In the genomic region with DNA sequence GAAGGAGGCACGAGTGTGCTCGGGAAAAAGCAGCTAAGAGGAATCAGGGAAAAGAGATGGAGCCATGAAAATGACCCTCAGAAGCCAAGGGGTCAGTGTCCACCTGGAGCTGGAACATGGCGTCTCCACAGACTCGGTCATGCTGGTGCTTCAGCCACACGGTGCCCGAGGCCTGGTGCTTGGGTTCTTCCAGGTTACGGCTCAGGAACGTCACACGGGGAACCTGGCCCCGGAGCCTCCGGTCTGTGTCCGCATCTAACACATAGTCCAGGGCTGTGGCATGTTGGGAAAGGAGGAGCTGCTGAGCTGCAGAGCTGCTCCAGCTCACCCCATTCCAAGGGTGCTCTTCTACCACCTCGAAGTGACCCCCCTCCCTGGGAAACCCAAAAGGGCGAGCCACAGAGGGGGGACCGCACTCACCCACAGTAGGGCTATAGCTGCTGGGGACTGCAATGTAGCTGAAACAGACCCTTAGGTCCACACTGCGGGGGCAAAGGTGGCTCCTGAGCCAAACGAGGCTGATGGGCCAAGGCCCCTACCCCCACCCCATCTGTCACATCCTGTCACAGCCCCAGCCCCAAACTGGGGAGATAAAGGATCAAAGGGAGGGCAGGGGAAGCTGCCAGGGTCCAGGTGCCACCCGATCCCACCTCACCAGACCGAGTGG, we compare ENCODE assay signal across 13 cellular contexts.
"Had no signal": no experiment of that assay in that cellular context is flagged by ENCODE, and none has a peak within 500 bp of the region (broad histone marks: within the 10 kb centered on the region; RNA-seq: fewer than 3 reads in every experiment).

No MANE protein-coding gene starts in this region.

- DNase-seq: activated CD4-positive, alpha-beta T cell treated with anti-CD3 and anti-CD28 coated beads, Interleukin-2, amount 50 U/mL, for 1 hour; activated CD4-positive, CD25-positive, alpha-beta regulatory T cell; amniotic stem cell; body of pancreas; central memory CD4-positive, alpha-beta T cell; effector CD4-positive, alpha-beta T cell; hippocampal formation; kidney; stimulated activated CD4-positive, alpha-beta T cell treated with anti-CD3 and anti-CD28 coated beads, Interleukin-12 subunit alpha, Interleukin-12 subunit beta, amount 100 ng/mL, for 4 hours; SW 1271 had no signal

- H3K9me3 ChIP-seq: body of pancreas, esophagus muscularis mucosa had no signal

- H3K4me1 ChIP-seq: body of pancreas had no signal

- H3K27ac ChIP-seq: body of pancreas, coronary artery had no signal

- ATAC-seq: body of pancreas; stimulated activated effector memory CD8-positive, alpha-beta T cell treated with anti-CD3 and anti-CD28 coated beads, Interleukin-12 subunit alpha, Interleukin-12 subunit beta, amount 100 ng/mL, for 72 hours had no signal

- H3K4me3 ChIP-seq: body of pancreas, coronary artery, esophagus muscularis mucosa had no signal

- H3K27me3 ChIP-seq: body of pancreas, esophagus muscularis mucosa had no signal
